1 cellular context compared by ENCODE assay signal in genomic region chr3:186985713-186986364, GRCh38.
TF ChIP-seq lines count a peak whose summit lies in the region.

No MANE protein-coding gene starts in this region.

TF ChIP-seq in WTC11, 78 proteins besides CTCF, POLR2A, EP300 and RAD21 (continued from another document):
- TF ChIP-seq HMGA2 (CRISPR knock-in tag; IDR thresholded peaks at IDR 0.05): no peak
- TF ChIP-seq ZNF512 (CRISPR knock-in tag; IDR thresholded peaks at IDR 0.05; ENCODE audit: borderline replicate concordance): no peak
- no peak for TF ChIP-seq SP1 (CRISPR knock-in tag; conservative IDR thresholded peaks at IDR 0.05)
- TF ChIP-seq ZBTB43 (CRISPR knock-in tag; IDR thresholded peaks at IDR 0.05): no peak
- TF ChIP-seq ARID4B (CRISPR knock-in tag; IDR thresholded peaks at IDR 0.05; ENCODE audit: borderline replicate concordance): no peak
- TF ChIP-seq FOXP4 (CRISPR knock-in tag; IDR thresholded peaks at IDR 0.05): no peak
